In genomic region chr1:153977250-153978240, GRCh38 we compare ENCODE assay signal across 8 cellular contexts. TPM values are rescaled to one million over a fixed set of nuclear protein-coding genes. Genes with fewer than 3 reads are reported as not detected.
DNase-seq lines count a peak whose midpoint lies in the region; ATAC-seq and TF ChIP-seq lines count a peak whose summit lies in the region.

Gene JTB, minus strand, starts transcription at chr1:153977674. Its CDS starts 422 bp downstream, at chr1:153977252.

- H3K9me3 Mint-ChIP-seq in activated T-helper 2 cell treated with anti-CD3 and anti-CD28 coated beads, Interferon-gamma antibody, Interleukin-2, Interleukin-4, amounts not matched to agents 10 μg/mL and 5 μg/mL and 100 μg/mL, durations not matched to agents 14 hours and 24 hours and 36 hours, result no peaks in the 10 kb centered on the region
- H3K9me3 Mint-ChIP-seq in natural killer cell, result no peaks in the 10 kb centered on the region
- no peaks in the 10 kb centered on the region for H3K9me3 Mint-ChIP-seq in stimulated activated naive CD8-positive, alpha-beta T cell treated with anti-CD3 and anti-CD28 coated beads, Interleukin-15, Interleukin-2, amounts not matched to agents 100 ng/mL and 50 ng/mL, for 24 hours

- peak within 1 kb of the TSS; percentile 97 for H3K27ac Mint-ChIP-seq in activated T-helper 2 cell treated with anti-CD3 and anti-CD28 coated beads, Interferon-gamma antibody, Interleukin-2, Interleukin-4, amounts not matched to agents 10 μg/mL and 5 μg/mL and 100 μg/mL, durations not matched to agents 14 hours and 24 hours and 36 hours
- H3K27ac Mint-ChIP-seq in natural killer cell, result peak within 1 kb of the TSS; percentile 76 to 89
- H3K27ac Mint-ChIP-seq in stimulated activated naive CD8-positive, alpha-beta T cell treated with anti-CD3 and anti-CD28 coated beads, Interleukin-15, Interleukin-2, amounts not matched to agents 100 ng/mL and 50 ng/mL, for 24 hours, result peak within 1 kb of the TSS; percentile 98

- peaks cover 27% of the 10 kb centered on the region for H3K4me1 Mint-ChIP-seq in activated T-helper 2 cell treated with anti-CD3 and anti-CD28 coated beads, Interferon-gamma antibody, Interleukin-2, Interleukin-4, amounts not matched to agents 10 μg/mL and 5 μg/mL and 100 μg/mL, durations not matched to agents 14 hours and 24 hours and 36 hours (ENCODE audit: low read depth)
- peaks cover 25 to 30% of the 10 kb centered on the region in 2 donors for H3K4me1 Mint-ChIP-seq in natural killer cell
- H3K4me1 Mint-ChIP-seq in stimulated activated naive CD8-positive, alpha-beta T cell treated with anti-CD3 and anti-CD28 coated beads, Interleukin-15, Interleukin-2, amounts not matched to agents 100 ng/mL and 50 ng/mL, for 24 hours (ENCODE audit: low read depth), result peaks cover 48% of the 10 kb centered on the region

- ATAC-seq in GM21723 (IDR thresholded peaks at IDR 0.05; ENCODE audit: unreplicated experiment) (peak; percentile 84), natural killer cell (peak; percentile 97 to 98 (median 97))

- peak within 1 kb of the TSS; percentile 97 for H3K4me3 Mint-ChIP-seq in activated T-helper 2 cell treated with anti-CD3 and anti-CD28 coated beads, Interferon-gamma antibody, Interleukin-2, Interleukin-4, amounts not matched to agents 10 μg/mL and 5 μg/mL and 100 μg/mL, durations not matched to agents 14 hours and 24 hours and 36 hours (ENCODE audit: low read depth)
- H3K4me3 Mint-ChIP-seq in natural killer cell, result peak within 1 kb of the TSS; percentile 89
- peak within 1 kb of the TSS; percentile 98 for H3K4me3 Mint-ChIP-seq in stimulated activated naive CD8-positive, alpha-beta T cell treated with anti-CD3 and anti-CD28 coated beads, Interleukin-15, Interleukin-2, amounts not matched to agents 100 ng/mL and 50 ng/mL, for 24 hours

- DNase-seq in DMS 273 (lab: John Stamatoyannopoulos, UW; ENCODE audit: unreplicated experiment), result peak; percentile 96
- DNase-seq in LNCaP clone FGC (ENCODE audit: low read depth), result peak; percentile 48
- DNase-seq in activated T-helper 2 cell treated with anti-CD3 and anti-CD28 coated beads, Interferon-gamma antibody, Interleukin-2, Interleukin-4, amounts not matched to agents 10 μg/mL and 5 μg/mL and 100 μg/mL, durations not matched to agents 14 hours and 24 hours and 36 hours (ENCODE audit: low spot score), result peak; percentile 78
- peak; percentile 77 for DNase-seq in fibroblast of peridontal ligament (ENCODE audit: extremely low read depth)
- peak; percentile 76 for DNase-seq in natural killer cell

- peak within 1 kb of the TSS; percentile 83 for H3K4me3 ChIP-seq in LNCaP clone FGC (ENCODE audit: low read depth, low read length)

- TF ChIP-seq CTCF in LNCaP clone FGC (IDR thresholded peaks at IDR 0.05; ENCODE audit: control insufficient read depth, extremely low read depth, insufficient read depth), result no peak
- no peak for TF ChIP-seq CTCF in natural killer cell (IDR thresholded peaks at IDR 0.05)

- TF ChIP-seq POLR2A in Raji (IDR thresholded peaks at IDR 0.05; ENCODE audit: insufficient read depth, low read depth, low read length), result peak; percentile 91

- H3K36me3 Mint-ChIP-seq in activated T-helper 2 cell treated with anti-CD3 and anti-CD28 coated beads, Interferon-gamma antibody, Interleukin-2, Interleukin-4, amounts not matched to agents 10 μg/mL and 5 μg/mL and 100 μg/mL, durations not matched to agents 14 hours and 24 hours and 36 hours (ENCODE audit: low read depth), result peaks cover 43% of the 10 kb centered on the region
- no peaks in the 10 kb centered on the region for H3K36me3 Mint-ChIP-seq in natural killer cell
- peaks cover 31% of the 10 kb centered on the region for H3K36me3 Mint-ChIP-seq in stimulated activated naive CD8-positive, alpha-beta T cell treated with anti-CD3 and anti-CD28 coated beads, Interleukin-15, Interleukin-2, amounts not matched to agents 100 ng/mL and 50 ng/mL, for 24 hours (ENCODE audit: low read depth)

- intact Hi-C loops in activated T-helper 2 cell treated with anti-CD3 and anti-CD28 coated beads, Interferon-gamma antibody, Interleukin-2, Interleukin-4, amounts not matched to agents 10 μg/mL and 5 μg/mL and 100 μg/mL, durations not matched to agents 14 hours and 24 hours and 36 hours (cut with micrococcal nuclease), result loop anchor here (1.0 to 2.0 kb wide), 5 partner anchors 10 to 194 kb away; partner anchors contain the start of genes CREB3L4, DENND4B, RPS27 and SLC39A1
- intact Hi-C loops in natural killer cell (cut with micrococcal nuclease), result loop anchor here (1.0 to 2.0 kb wide), 3 partner anchors 10 to 19 kb away; partner anchors contain the start of genes CREB3L4, CRTC2 and RPS27

- no peaks in the 10 kb centered on the region for H3K27me3 Mint-ChIP-seq in activated T-helper 2 cell treated with anti-CD3 and anti-CD28 coated beads, Interferon-gamma antibody, Interleukin-2, Interleukin-4, amounts not matched to agents 10 μg/mL and 5 μg/mL and 100 μg/mL, durations not matched to agents 14 hours and 24 hours and 36 hours (ENCODE audit: low read depth)
- peaks cover 0 to 4% of the 10 kb centered on the region in 2 donors for H3K27me3 Mint-ChIP-seq in natural killer cell (ENCODE audit: low read depth in 2 of 2)
- H3K27me3 Mint-ChIP-seq in stimulated activated naive CD8-positive, alpha-beta T cell treated with anti-CD3 and anti-CD28 coated beads, Interleukin-15, Interleukin-2, amounts not matched to agents 100 ng/mL and 50 ng/mL, for 24 hours, result no peaks in the 10 kb centered on the region

RNA-seq across cellular contexts. Expression of gene JTB, which starts in this region (rescaled TPM):
- total RNA-seq in activated T-helper 2 cell treated with anti-CD3 and anti-CD28 coated beads, Interferon-gamma antibody, Interleukin-2, Interleukin-4, amounts not matched to agents 10 μg/mL and 5 μg/mL and 100 μg/mL, durations not matched to agents 14 hours and 24 hours and 36 hours, result 148 and 152 TPM in 2 replicates
- total RNA-seq in natural killer cell, result 100 to 1,000 TPM in 2 of 3 donors, 10 to 100 TPM in 1; 96.9 to 107 (median 101) TPM

Comparison
In these comparisons a context has a peak if more than half of its experiments do, and no peak if none do; other contexts are left out.
1. Peak in every context shown above with its lines: DNase-seq, ATAC-seq and H3K4me3 ChIP-seq.